Comparison of ENCODE assay signal across 8 cellular contexts in genomic region chr5:173331956-173332479, GRCh38. TPM values are rescaled to one million over a fixed set of nuclear protein-coding genes. Genes with fewer than 3 reads are reported as not detected.
DNase-seq lines count a peak whose midpoint lies in the region; ATAC-seq and TF ChIP-seq lines count a peak whose summit lies in the region.

No MANE protein-coding gene starts in this region.

- peak overlapping the region; percentile 84 for H3K27ac Mint-ChIP-seq in activated CD4-positive, alpha-beta T cell treated with anti-CD3 and anti-CD28 coated beads, Interleukin-2, amount 10 ng/mL, durations not matched to agents 24 days and 14 days

- no peak overlapping the region for H3K4me3 ChIP-seq in BE2C (ENCODE audit: low read depth, low read length)

- ATAC-seq in GM19035 (IDR thresholded peaks at IDR 0.05; ENCODE audit: unreplicated experiment): peak; percentile 64
- peak; percentile 68 for ATAC-seq in HG03280 (IDR thresholded peaks at IDR 0.05; ENCODE audit: unreplicated experiment)

- no peaks in the 10 kb centered on the region for H3K9me3 ChIP-seq in BE2C

- H3K36me3 ChIP-seq in BE2C: no peaks in the 10 kb centered on the region

- peak; percentile 99 for TF ChIP-seq CTCF in BE2C (IDR thresholded peaks at IDR 0.05; ENCODE audit: low read depth, low read length)

- peaks cover 5% of the 10 kb centered on the region for H3K27me3 Mint-ChIP-seq in activated CD4-positive, alpha-beta T cell treated with anti-CD3 and anti-CD28 coated beads, Interleukin-2, amount 10 ng/mL, durations not matched to agents 24 days and 14 days

- intact Hi-C loops in activated CD4-positive, alpha-beta T cell treated with anti-CD3 and anti-CD28 coated beads, Interleukin-2, amount 10 ng/mL, durations not matched to agents 24 days and 14 days (cut with micrococcal nuclease): loop anchor here (1.0 to 5.0 kb wide), 5 partner anchors 38 to 1945 kb away; partner anchors contain the start of gene NPM1

- peaks cover 18% of the 10 kb centered on the region for H3K27me3 ChIP-seq in BE2C

- H3K4me3 Mint-ChIP-seq in activated CD4-positive, alpha-beta T cell treated with anti-CD3 and anti-CD28 coated beads, Interleukin-2, amount 10 ng/mL, durations not matched to agents 24 days and 14 days: peak overlapping the region; percentile 43

- H3K9me3 Mint-ChIP-seq in activated CD4-positive, alpha-beta T cell treated with anti-CD3 and anti-CD28 coated beads, Interleukin-2, amount 10 ng/mL, durations not matched to agents 24 days and 14 days: no peaks in the 10 kb centered on the region

- peak; percentile 93 for DNase-seq in BE2C
- peak; percentile 5 for DNase-seq in NCI-H510A (lab: John Stamatoyannopoulos, UW)
- DNase-seq in activated CD4-positive, alpha-beta T cell treated with anti-CD3 and anti-CD28 coated beads, Interleukin-2, amount 10 ng/mL, durations not matched to agents 24 days and 14 days: peak; percentile 98
- DNase-seq in dermis microvascular lymphatic vessel endothelial cell (ENCODE audit: low read depth in 2 of 2): peak; percentile 78 to 92
- peak; percentile 91 for DNase-seq in medulla oblongata (ENCODE audit: extremely low spot score)
- DNase-seq in stimulated activated CD8-positive, alpha-beta memory T cell treated with anti-CD3 and anti-CD28 coated beads, Interleukin-15, amount 100 ng/mL, for 24 hours (ENCODE audit: low read depth): peak; percentile 51

- H3K4me1 ChIP-seq in BE2C: peaks cover 3% of the 10 kb centered on the region; the same call in 1 of the 2 replicates

- peaks cover 14% of the 10 kb centered on the region for H3K36me3 Mint-ChIP-seq in activated CD4-positive, alpha-beta T cell treated with anti-CD3 and anti-CD28 coated beads, Interleukin-2, amount 10 ng/mL, durations not matched to agents 24 days and 14 days (ENCODE audit: low read depth)

- H3K4me1 Mint-ChIP-seq in activated CD4-positive, alpha-beta T cell treated with anti-CD3 and anti-CD28 coated beads, Interleukin-2, amount 10 ng/mL, durations not matched to agents 24 days and 14 days: peaks cover 22% of the 10 kb centered on the region

RNA-seq across cellular contexts. Expression of gene STC2, which starts 3.8 kb away (rescaled TPM):
- 230 TPM for polyA plus RNA-seq in BE2C (2012; ENCODE audit: insufficient read depth, insufficient read length, low read depth)
- 32.8 and 41.0 TPM in 2 replicates for total RNA-seq in activated CD4-positive, alpha-beta T cell treated with anti-CD3 and anti-CD28 coated beads, Interleukin-2, amount 10 ng/mL, durations not matched to agents 24 days and 14 days
- 11.4 and 12.1 TPM in 2 replicates for total RNA-seq in dermis microvascular lymphatic vessel endothelial cell

Comparison
In these comparisons a context has a peak if more than half of its experiments do, and no peak if none do; other contexts are left out.
1. DNase-seq: peak in every context shown above with its lines; median percentile 98 in activated CD4-positive, alpha-beta T cell treated with anti-CD3 and anti-CD28 coated beads, Interleukin-2, amount 10 ng/mL, durations not matched to agents 24 days and 14 days; 93 in BE2C; 91 in medulla oblongata; 85 in dermis microvascular lymphatic vessel endothelial cell; 51 in stimulated activated CD8-positive, alpha-beta memory T cell treated with anti-CD3 and anti-CD28 coated beads, Interleukin-15, amount 100 ng/mL, for 24 hours; 5 in NCI-H510A.